Comparison of ENCODE assay signal across 1 cellular context in the genomic region with DNA sequence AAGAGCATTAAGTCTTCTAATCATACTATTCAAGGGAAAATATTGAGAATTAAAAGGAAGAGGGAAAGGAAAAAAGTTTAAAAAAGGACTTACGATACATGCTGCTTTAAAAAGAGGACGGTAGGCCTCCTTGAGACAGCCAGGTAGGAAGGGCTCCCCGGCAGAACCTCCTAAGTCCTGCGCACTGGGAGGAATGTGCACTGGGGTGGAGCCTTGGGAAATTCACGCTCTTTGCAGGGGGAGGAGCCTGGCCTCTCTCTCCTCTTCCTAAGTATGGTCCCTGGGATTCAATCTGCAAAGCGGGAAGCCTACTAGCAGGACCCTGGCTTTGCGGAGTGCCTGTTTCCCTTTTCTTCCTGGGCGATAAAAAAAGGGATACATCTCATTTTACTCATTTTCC.
TF ChIP-seq lines count a peak whose summit lies in the region.

No MANE protein-coding gene starts in this region.

TF ChIP-seq in GM23338, 12 proteins besides CTCF, POLR2A, EP300 and RAD21 (continued from another document):
- TF ChIP-seq, protein P1, sequence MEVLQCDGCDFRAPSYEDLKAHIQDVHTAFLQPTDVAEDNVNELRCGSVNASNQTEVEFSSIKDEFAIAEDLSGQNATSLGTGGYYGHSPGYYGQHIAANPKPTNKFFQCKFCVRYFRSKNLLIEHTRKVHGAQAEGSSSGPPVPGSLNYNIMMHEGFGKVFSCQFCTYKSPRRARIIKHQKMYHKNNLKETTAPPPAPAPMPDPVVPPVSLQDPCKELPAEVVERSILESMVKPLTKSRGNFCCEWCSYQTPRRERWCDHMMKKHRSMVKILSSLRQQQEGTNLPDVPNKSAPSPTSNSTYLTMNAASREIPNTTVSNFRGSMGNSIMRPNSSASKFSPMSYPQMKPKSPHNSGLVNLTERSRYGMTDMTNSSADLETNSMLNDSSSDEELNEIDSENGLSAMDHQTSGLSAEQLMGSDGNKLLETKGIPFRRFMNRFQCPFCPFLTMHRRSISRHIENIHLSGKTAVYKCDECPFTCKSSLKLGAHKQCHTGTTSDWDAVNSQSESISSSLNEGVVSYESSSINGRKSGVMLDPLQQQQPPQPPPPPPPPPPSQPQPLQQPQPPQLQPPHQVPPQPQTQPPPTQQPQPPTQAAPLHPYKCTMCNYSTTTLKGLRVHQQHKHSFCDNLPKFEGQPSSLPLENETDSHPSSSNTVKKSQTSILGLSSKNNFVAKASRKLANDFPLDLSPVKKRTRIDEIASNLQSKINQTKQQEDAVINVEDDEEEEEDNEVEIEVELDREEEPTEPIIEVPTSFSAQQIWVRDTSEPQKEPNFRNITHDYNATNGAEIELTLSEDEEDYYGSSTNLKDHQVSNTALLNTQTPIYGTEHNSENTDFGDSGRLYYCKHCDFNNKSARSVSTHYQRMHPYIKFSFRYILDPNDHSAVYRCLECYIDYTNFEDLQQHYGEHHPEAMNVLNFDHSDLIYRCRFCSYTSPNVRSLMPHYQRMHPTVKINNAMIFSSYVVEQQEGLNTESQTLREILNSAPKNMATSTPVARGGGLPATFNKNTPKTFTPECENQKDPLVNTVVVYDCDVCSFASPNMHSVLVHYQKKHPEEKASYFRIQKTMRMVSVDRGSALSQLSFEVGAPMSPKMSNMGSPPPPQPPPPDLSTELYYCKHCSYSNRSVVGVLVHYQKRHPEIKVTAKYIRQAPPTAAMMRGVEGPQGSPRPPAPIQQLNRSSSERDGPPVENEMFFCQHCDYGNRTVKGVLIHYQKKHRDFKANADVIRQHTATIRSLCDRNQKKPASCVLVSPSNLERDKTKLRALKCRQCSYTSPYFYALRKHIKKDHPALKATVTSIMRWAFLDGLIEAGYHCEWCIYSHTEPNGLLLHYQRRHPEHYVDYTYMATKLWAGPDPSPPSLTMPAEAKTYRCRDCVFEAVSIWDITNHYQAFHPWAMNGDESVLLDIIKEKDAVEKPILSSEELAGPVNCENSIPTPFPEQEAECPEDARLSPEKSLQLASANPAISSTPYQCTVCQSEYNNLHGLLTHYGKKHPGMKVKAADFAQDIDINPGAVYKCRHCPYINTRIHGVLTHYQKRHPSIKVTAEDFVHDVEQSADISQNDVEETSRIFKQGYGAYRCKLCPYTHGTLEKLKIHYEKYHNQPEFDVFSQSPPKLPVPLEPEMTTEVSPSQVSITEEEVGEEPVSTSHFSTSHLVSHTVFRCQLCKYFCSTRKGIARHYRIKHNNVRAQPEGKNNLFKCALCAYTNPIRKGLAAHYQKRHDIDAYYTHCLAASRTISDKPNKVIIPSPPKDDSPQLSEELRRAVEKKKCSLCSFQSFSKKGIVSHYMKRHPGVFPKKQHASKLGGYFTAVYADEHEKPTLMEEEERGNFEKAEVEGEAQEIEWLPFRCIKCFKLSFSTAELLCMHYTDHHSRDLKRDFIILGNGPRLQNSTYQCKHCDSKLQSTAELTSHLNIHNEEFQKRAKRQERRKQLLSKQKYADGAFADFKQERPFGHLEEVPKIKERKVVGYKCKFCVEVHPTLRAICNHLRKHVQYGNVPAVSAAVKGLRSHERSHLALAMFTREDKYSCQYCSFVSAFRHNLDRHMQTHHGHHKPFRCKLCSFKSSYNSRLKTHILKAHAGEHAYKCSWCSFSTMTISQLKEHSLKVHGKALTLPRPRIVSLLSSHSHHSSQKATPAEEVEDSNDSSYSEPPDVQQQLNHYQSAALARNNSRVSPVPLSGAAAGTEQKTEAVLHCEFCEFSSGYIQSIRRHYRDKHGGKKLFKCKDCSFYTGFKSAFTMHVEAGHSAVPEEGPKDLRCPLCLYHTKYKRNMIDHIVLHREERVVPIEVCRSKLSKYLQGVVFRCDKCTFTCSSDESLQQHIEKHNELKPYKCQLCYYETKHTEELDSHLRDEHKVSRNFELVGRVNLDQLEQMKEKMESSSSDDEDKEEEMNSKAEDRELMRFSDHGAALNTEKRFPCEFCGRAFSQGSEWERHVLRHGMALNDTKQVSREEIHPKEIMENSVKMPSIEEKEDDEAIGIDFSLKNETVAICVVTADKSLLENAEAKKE (CRISPR knock-in tag; IDR thresholded peaks at IDR 0.05): no peak
- TF ChIP-seq ZNF114 (CRISPR knock-in tag; IDR thresholded peaks at IDR 0.05) (no peak), NANOG (IDR thresholded peaks at IDR 0.05; ENCODE audit: borderline replicate concordance) (no peak), EZH2 (IDR thresholded peaks at IDR 0.05; ENCODE audit: low read depth, unreplicated experiment) (no peak), POLR2AphosphoS5 (IDR thresholded peaks at IDR 0.05; ENCODE audit: low read depth) (no peak), EZH2phosphoT487 (IDR thresholded peaks at IDR 0.05; ENCODE audit: unreplicated experiment) (no peak), JUNB (IDR thresholded peaks at IDR 0.05; ENCODE audit: unreplicated experiment) (no peak), STAT1 (IDR thresholded peaks at IDR 0.05; ENCODE audit: unreplicated experiment) (no peak), ZNF331 (CRISPR knock-in tag; IDR thresholded peaks at IDR 0.05; ENCODE audit: low read depth) (no peak)
- TF ChIP-seq, protein P2, sequence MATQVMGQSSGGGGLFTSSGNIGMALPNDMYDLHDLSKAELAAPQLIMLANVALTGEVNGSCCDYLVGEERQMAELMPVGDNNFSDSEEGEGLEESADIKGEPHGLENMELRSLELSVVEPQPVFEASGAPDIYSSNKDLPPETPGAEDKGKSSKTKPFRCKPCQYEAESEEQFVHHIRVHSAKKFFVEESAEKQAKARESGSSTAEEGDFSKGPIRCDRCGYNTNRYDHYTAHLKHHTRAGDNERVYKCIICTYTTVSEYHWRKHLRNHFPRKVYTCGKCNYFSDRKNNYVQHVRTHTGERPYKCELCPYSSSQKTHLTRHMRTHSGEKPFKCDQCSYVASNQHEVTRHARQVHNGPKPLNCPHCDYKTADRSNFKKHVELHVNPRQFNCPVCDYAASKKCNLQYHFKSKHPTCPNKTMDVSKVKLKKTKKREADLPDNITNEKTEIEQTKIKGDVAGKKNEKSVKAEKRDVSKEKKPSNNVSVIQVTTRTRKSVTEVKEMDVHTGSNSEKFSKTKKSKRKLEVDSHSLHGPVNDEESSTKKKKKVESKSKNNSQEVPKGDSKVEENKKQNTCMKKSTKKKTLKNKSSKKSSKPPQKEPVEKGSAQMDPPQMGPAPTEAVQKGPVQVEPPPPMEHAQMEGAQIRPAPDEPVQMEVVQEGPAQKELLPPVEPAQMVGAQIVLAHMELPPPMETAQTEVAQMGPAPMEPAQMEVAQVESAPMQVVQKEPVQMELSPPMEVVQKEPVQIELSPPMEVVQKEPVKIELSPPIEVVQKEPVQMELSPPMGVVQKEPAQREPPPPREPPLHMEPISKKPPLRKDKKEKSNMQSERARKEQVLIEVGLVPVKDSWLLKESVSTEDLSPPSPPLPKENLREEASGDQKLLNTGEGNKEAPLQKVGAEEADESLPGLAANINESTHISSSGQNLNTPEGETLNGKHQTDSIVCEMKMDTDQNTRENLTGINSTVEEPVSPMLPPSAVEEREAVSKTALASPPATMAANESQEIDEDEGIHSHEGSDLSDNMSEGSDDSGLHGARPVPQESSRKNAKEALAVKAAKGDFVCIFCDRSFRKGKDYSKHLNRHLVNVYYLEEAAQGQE (IDR thresholded peaks at IDR 0.05; ENCODE audit: unreplicated experiment): no peak
- TF ChIP-seq, protein P3, sequence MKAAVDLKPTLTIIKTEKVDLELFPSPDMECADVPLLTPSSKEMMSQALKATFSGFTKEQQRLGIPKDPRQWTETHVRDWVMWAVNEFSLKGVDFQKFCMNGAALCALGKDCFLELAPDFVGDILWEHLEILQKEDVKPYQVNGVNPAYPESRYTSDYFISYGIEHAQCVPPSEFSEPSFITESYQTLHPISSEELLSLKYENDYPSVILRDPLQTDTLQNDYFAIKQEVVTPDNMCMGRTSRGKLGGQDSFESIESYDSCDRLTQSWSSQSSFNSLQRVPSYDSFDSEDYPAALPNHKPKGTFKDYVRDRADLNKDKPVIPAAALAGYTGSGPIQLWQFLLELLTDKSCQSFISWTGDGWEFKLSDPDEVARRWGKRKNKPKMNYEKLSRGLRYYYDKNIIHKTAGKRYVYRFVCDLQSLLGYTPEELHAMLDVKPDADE (IDR thresholded peaks at IDR 0.05): no peak
TF ChIP-seq in GM23338: peak in this region for 0.
